ENCODE assay signal across 10 cellular contexts in the genomic region with DNA sequence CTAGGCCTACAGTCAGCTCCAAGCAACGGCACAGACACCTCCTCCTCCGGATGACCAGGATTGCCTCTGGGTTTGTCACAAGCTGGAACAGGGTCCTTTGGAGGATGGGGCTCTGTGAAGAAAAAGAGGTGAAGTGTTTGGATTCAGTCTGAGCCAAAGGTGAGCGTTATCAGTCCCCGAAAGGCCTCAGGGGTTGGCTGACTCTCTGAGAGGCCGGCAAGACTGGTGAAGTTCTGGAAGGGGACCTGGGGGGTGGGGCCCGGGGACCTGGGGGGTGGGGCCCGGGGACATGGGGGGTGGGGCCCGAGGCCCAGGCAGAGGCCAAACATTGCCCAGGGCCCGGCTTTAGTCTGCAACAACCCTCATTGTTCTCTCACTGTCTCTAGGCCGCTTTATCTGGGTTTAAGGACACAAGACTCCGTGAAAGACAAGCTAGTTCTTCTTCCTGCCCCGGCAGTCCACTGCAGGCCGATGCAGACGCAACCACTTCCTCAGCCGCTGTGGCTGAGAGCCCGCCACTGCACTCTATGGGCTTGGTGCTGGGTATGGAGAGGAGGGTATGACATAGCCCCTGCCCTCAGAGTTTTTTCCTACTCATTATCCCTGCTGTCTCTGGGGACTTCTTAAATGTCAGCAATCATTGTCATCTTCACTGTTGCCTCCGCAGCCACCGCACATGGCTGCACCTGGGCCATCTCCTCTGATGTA. TPM values are rescaled to one million over a fixed set of nuclear protein-coding genes. Genes with fewer than 3 reads are reported as not detected.
DNase-seq lines count a peak whose midpoint lies in the region; ATAC-seq and TF ChIP-seq lines count a peak whose summit lies in the region.
"Had no signal": no experiment of that assay in that cellular context is flagged by ENCODE, and none has a peak within 500 bp of the region (broad histone marks: within the 10 kb centered on the region; RNA-seq: fewer than 3 reads in every experiment).

No MANE protein-coding gene starts in this region.

- peak; percentile 28 for DNase-seq in stimulated activated CD4-positive, alpha-beta T cell treated with anti-CD3 and anti-CD28 coated beads, Interleukin-15, amount 100 ng/mL, for 24 hours
- DNase-seq in stimulated activated CD4-positive, alpha-beta T cell treated with anti-CD3 and anti-CD28 coated beads, Interleukin-2, amount 100 ng/mL, for 48 hours: no peak
- DNase-seq in SK-MEL-5 (ENCODE audit: low read depth, low spot score) (peak; percentile 59), left ventricle myocardium inferior (peak; percentile 33), upper lobe of right lung (no peak), NCI-H187 treated with DMSO at 0.1 percent for 48 hours (lab: John Stamatoyannopoulos, UW) (no peak), NCI-H774 (lab: John Stamatoyannopoulos, UW) (no peak), NCI-H510A treated with DMSO at 0.1 percent for 48 hours (lab: John Stamatoyannopoulos, UW) (no peak)
- DNase-seq: activated CD8-positive, alpha-beta memory T cell treated with anti-CD3 and anti-CD28 coated beads for 24 hours; stomach had no signal

- H3K27ac ChIP-seq in left ventricle myocardium inferior (replicated peaks) (no peak overlapping the region), upper lobe of right lung (peak overlapping the region; percentile 47)

- H3K27me3 ChIP-seq in left ventricle myocardium inferior (ENCODE audit: low read depth) (no peaks in the 10 kb centered on the region), upper lobe of right lung (no peaks in the 10 kb centered on the region)
- H3K27me3 ChIP-seq: stomach had no signal

- H3K36me3 ChIP-seq in left ventricle myocardium inferior: no peaks in the 10 kb centered on the region
- no peaks in the 10 kb centered on the region for H3K36me3 ChIP-seq in upper lobe of right lung
- H3K36me3 ChIP-seq: stomach had no signal

- TF ChIP-seq CTCF in left ventricle myocardium inferior (IDR thresholded peaks at IDR 0.05; ENCODE audit: borderline replicate concordance): no peak
- TF ChIP-seq CTCF in upper lobe of right lung (IDR thresholded peaks at IDR 0.05): no peak

- peak; percentile 81 for ATAC-seq in upper lobe of right lung

- no peaks in the 10 kb centered on the region for H3K9me3 ChIP-seq in left ventricle myocardium inferior (replicated peaks)
- H3K9me3 ChIP-seq in upper lobe of right lung: no peaks in the 10 kb centered on the region
- H3K9me3 ChIP-seq: stomach had no signal

- H3K4me3 ChIP-seq in left ventricle myocardium inferior (no peak overlapping the region), upper lobe of right lung (no peak overlapping the region)
- H3K4me3 ChIP-seq: stomach had no signal

- H3K4me1 ChIP-seq in left ventricle myocardium inferior: peaks cover 5% of the 10 kb centered on the region
- H3K4me1 ChIP-seq in upper lobe of right lung: no peaks in the 10 kb centered on the region

- intact Hi-C loops in left ventricle myocardium inferior (cut with micrococcal nuclease): no loop called here
- intact Hi-C loops in upper lobe of right lung (cut with DNase I): no loop called here

- in situ Hi-C loops in SK-MEL-5 (cut with HindIII; ENCODE audit: low pct_unique_long_range_greater_than_20kb, low sequenced_read_pairs): no loop called here

RNA-seq across cellular contexts. Expression of gene PSAP, which starts 27.4 kb away (rescaled TPM):
- 1,457 and 1,499 TPM in 2 replicates for total RNA-seq in SK-MEL-5 (2014; rRNA removed; shearing (Covaris generic))
- polyA plus RNA-seq in SK-MEL-5 (2015; cell fraction: cytosol; rRNA removed): 3,343 and 3,961 TPM in 2 replicates
- 1,221 and 1,304 TPM in 2 replicates for polyA plus RNA-seq in SK-MEL-5 (2015; cell fraction: nucleus; rRNA removed)
- total RNA-seq in left ventricle myocardium inferior (1,672 TPM), upper lobe of right lung (1,464 TPM)

Comparison
In these comparisons a context has a peak if more than half of its experiments do, and no peak if none do; other contexts are left out.
1. DNase-seq: peak in stimulated activated CD4-positive, alpha-beta T cell treated with anti-CD3 and anti-CD28 coated beads, Interleukin-15, amount 100 ng/mL, for 24 hours (single experiment), SK-MEL-5 (single experiment) and left ventricle myocardium inferior (single experiment); none in stimulated activated CD4-positive, alpha-beta T cell treated with anti-CD3 and anti-CD28 coated beads, Interleukin-2, amount 100 ng/mL, for 48 hours (0 of 2), upper lobe of right lung (single experiment), NCI-H187 treated with DMSO at 0.1 percent for 48 hours (single experiment), NCI-H774 (single experiment) and NCI-H510A treated with DMSO at 0.1 percent for 48 hours (single experiment).